15 cellular contexts compared by ENCODE assay signal in the genomic region with DNA sequence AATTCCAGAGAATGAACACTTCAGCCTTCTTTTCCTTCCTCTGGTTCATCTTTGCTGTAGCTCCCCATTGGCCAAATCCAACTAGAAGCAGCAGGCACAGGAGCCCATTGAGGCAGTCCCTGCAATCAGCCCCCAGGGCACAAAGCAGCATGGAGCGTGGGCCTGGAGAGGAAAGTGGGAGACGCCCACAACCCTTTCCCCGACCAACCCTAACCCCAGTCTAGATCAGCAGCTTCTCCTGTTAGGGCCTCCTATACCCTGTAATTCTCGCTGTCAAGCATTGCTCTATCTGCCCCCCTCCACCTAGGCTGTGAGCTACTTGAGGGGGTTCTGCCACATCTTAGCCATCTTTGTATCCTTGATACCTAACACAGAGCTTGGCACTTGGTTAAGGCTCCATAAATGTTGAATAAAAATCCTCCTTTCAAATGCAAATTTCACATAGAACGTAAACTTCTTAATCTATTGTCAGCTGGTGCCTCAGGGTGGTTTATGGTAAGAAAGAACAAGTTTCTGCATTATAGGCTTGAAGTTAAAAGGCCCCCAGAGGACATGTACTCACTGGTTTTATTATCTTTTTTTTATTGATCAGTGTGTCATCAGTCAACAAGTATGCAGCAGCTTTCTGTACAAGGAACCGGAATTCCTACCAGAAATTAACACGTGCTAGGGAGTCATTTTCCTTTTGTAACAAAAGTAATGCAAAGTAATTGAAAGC.
"Had no signal": no experiment of that assay in that cellular context is flagged by ENCODE, and none has a peak within 500 bp of the region (broad histone marks: within the 10 kb centered on the region; RNA-seq: fewer than 3 reads in every experiment).

No MANE protein-coding gene starts in this region.

- H3K36me3 ChIP-seq: left ventricle myocardium inferior, right atrium auricular region, transverse colon had no signal

- DNase-seq: activated naive CD4-positive, alpha-beta T cell; activated naive CD8-positive, alpha-beta T cell treated with anti-CD3 and anti-CD28 coated beads, Interleukin-2, amount 10 ng/mL, durations not matched to agents 7 days and 5 days; activated T-cell treated with anti-CD3 and anti-CD28 coated beads for 4 hours; cortex of kidney; effector memory CD4-positive, alpha-beta T cell; kidney; left ventricle myocardium inferior; naive thymus-derived CD8-positive, alpha-beta T cell; occipital lobe; small intestine; stimulated activated CD4-positive, alpha-beta T cell treated with anti-CD3 and anti-CD28 coated beads, Interleukin-4, amount 100 ng/mL, for 24 hours; stimulated activated naive CD4-positive, alpha-beta T cell treated with Interleukin-2 at 50 U/mL for 16 hours; substantia nigra; transverse colon had no signal

- H3K9me3 ChIP-seq: left ventricle myocardium inferior, right atrium auricular region, transverse colon had no signal

- H3K4me1 ChIP-seq: left ventricle myocardium inferior, transverse colon had no signal

- H3K4me3 ChIP-seq: left ventricle myocardium inferior, right atrium auricular region, transverse colon had no signal

- H3K27me3 ChIP-seq: right atrium auricular region, transverse colon had no signal

- ATAC-seq: naive thymus-derived CD8-positive, alpha-beta T cell had no signal

- H3K27ac ChIP-seq: left ventricle myocardium inferior, right atrium auricular region, transverse colon had no signal
